In the genomic region with DNA sequence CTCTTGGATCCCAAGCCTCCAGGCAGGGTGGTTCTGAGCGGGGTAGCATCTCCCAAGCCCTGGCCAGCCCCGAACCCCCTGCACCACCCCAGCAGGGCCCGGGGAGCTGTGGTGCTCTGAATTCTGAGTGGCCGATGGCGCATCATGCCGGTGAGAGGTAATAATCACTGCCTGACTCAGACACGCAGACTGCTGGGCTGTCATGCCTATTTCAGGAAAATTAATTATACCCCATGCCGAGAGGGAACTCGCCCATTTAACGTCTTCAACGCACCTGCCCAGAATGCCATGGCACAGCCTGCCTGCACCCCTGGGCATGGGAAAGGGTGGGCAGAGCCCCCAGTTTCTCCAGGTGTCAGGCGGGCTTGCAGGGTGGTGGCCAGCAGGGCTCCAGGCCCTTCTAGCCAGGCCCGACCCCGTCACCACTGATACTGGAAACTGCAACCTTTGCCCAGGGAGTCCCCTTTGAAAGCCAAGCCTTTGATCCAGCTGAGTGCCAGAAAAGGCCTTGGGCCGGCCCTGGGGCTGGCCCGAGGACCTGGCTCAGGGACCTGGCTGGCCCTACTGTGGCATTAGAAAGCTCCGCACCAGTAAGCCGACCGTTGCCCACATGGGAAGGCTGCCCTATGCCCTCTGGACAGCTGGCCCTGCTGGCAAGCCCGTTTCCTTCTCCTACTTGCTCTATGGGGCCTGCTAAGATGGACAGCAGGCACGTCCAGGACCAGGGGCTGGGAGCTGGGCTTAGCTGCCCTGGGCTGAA, we compare ENCODE assay signal across 7 cellular contexts. TPM values are rescaled to one million over a fixed set of nuclear protein-coding genes. Genes with fewer than 3 reads are reported as not detected.
DNase-seq lines count a peak whose midpoint lies in the region; ATAC-seq, FAIRE-seq and TF ChIP-seq lines count a peak whose summit lies in the region.
"Not testable (repeated sequence)": the region's sequence is repeated elsewhere in the genome, so short reads cannot be mapped to it uniquely, and the experiment has no call there.

No MANE protein-coding gene starts in this region.

- not testable (repeated sequence) for TF ChIP-seq EP300 in HepG2 (IDR thresholded peaks at IDR 0.05; ENCODE audit: low read depth in 2 of 2, low read length in 2 of 2); HepG2 (CRISPR knock-in tag; IDR thresholded peaks at IDR 0.05; ENCODE audit: borderline replicate concordance)

- POLR2A ChIA-PET in HepG2 (lab: Yijun Ruan, JAX), result not testable (repeated sequence)

- TF ChIP-seq RAD21 in HepG2 (CRISPR knock-in tag; IDR thresholded peaks at IDR 0.05), result not testable (repeated sequence)

- H3K36me3 ChIP-seq in RWPE2 (ENCODE audit: low read depth); HepG2 (replicated peaks in 1 of 2; ENCODE audit: control insufficient read depth in 1 of 2, insufficient read depth in 2 of 2, low read length in 2 of 2); lung (ENCODE audit: control insufficient read depth in 2 of 2, insufficient read depth in 2 of 2, low read length in 2 of 2); psoas muscle (ENCODE audit: insufficient read depth in 1 of 2, low read depth in 1 of 2); spleen: not testable (repeated sequence)

- not testable (repeated sequence) for H3K4me1 ChIP-seq in RWPE2 (ENCODE audit: insufficient read depth, poor library complexity, severe bottlenecking); HepG2 (ENCODE audit: insufficient read depth, low read length); lung (ENCODE audit: control insufficient read depth in 2 of 2, insufficient read depth in 2 of 2, low read length in 2 of 2); psoas muscle; spleen

- TF ChIP-seq CTCF in RWPE2 (IDR thresholded peaks at IDR 0.05; ENCODE audit: poor library complexity, severe bottlenecking); HepG2 (CRISPR knock-in tag; IDR thresholded peaks at IDR 0.05); lung (IDR thresholded peaks at IDR 0.05; ENCODE audit: control extremely low read depth, extremely low read depth); psoas muscle (IDR thresholded peaks at IDR 0.05); spleen (IDR thresholded peaks at IDR 0.05 in 8 of 11, conservative IDR thresholded peaks at IDR 0.05 in 3 of 11): not testable (repeated sequence)

- CTCF ChIA-PET in HepG2 (lab: Yijun Ruan, JAX; ENCODE audit: low intra/inter-chr PET ratio, low total read pairs), result not testable (repeated sequence)

- H3K27me3 ChIP-seq in RWPE2 (ENCODE audit: insufficient read depth, poor library complexity, severe bottlenecking); HepG2 (ENCODE audit: control insufficient read depth in 1 of 2, insufficient read depth in 2 of 2, low read length in 2 of 2); lung (ENCODE audit: control insufficient read depth, insufficient read depth); psoas muscle (ENCODE audit: insufficient read depth in 3 of 3, low read length in 2 of 3); spleen (replicated peaks in 1 of 7): not testable (repeated sequence)

- H3K4me2 ChIP-seq in HepG2 (ENCODE audit: low read depth, low read length), result not testable (repeated sequence)

- not testable (repeated sequence) for TF ChIP-seq POLR2A in HepG2 (IDR thresholded peaks at IDR 0.05; ENCODE audit: insufficient read depth in 1 of 2, low read depth in 2 of 2, low read length in 2 of 2); spleen (IDR thresholded peaks at IDR 0.05)

- not testable (repeated sequence) for BruUV-seq in HepG2 (replicated peaks; lab: Mats Ljungman, UMichigan)

- not testable (repeated sequence) for H3K4me3 ChIP-seq in RWPE2 (ENCODE audit: severe bottlenecking); HepG2 (replicated peaks in 1 of 3; ENCODE audit: insufficient read depth in 1 of 3, low read depth in 2 of 3, low read length in 3 of 3); lung; psoas muscle; spleen

- peak; percentile 8 for FAIRE-seq in HepG2 (lab: Jason Lieb, UNC)

- H4K20me1 ChIP-seq in HepG2 (ENCODE audit: insufficient read depth, low read length), result not testable (repeated sequence)

- no CpG with 5 or more reads among the region's 21 CpGs for WGBS in HepG2 (ENCODE audit: low lambda C conversion rate)
- 95 to 96% methylated on average over 3 to 6 of the region's 21 CpGs for WGBS in lung, 2 donors
- 23 to 26% methylated on average over 2 to 3 of the region's 21 CpGs; no CpG with 5 or more reads in 1 of the 3 donors for WGBS in psoas muscle, 3 donors
- 79 to 97% methylated on average over 3 to 5 of the region's 21 CpGs; no CpG with 5 or more reads in 3 of the 5 donors for WGBS in spleen, 5 donors

- not testable (repeated sequence) for H3K9me3 ChIP-seq in RWPE2 (ENCODE audit: severe bottlenecking); HepG2 (ENCODE audit: low read length); lung (ENCODE audit: control insufficient read depth in 2 of 2, insufficient read depth in 1 of 2, low read length in 1 of 2); psoas muscle; spleen

- not testable (repeated sequence) for H3K27ac ChIP-seq in RWPE2 (ENCODE audit: poor library complexity, severe bottlenecking); HepG2 (ENCODE audit: extremely low read length, insufficient read depth, low read length); lung (ENCODE audit: low read depth in 1 of 2, low read length in 1 of 2); psoas muscle; spleen

- intact Hi-C loops in HepG2 (cut with micrococcal nuclease; ENCODE audit: unreplicated experiment); psoas muscle (cut with DNase I); spleen (cut with DNase I; ENCODE audit: low total_unique reads): not testable (repeated sequence)

- not testable (repeated sequence) for H3K9ac ChIP-seq in HepG2 (ENCODE audit: insufficient read depth, low read depth, low read length)

- in situ Hi-C loops in HepG2 (cut with HindIII; ENCODE audit: extremely low pct_ligation_motif_present, low pct_unique_long_range_greater_than_20kb), result not testable (repeated sequence)

- H2AFZ ChIP-seq in HepG2 (ENCODE audit: low read length), result not testable (repeated sequence)

- H3K79me2 ChIP-seq in HepG2 (ENCODE audit: insufficient read depth, low read length), result not testable (repeated sequence)

- ATAC-seq in RWPE2 (ENCODE audit: low read depth); lung (ENCODE audit: insufficient read depth, low FRiP score): not testable (repeated sequence)
- ATAC-seq in esophagus mucosa (peak; percentile 4), HepG2 (peak; percentile 93), psoas muscle (peak; percentile 76 to 89 (median 86))

- DNase-seq in RWPE2 (ENCODE audit: low spot score) (peak; percentile 15), lung (ENCODE audit: low spot score) (peak; percentile 3), psoas muscle (peak; percentile 14 to 56), spleen (peak; percentile 42)
- DNase-seq in activated CD8-positive, alpha-beta memory T cell treated with anti-CD3 and anti-CD28 coated beads, Interleukin-2, amount 50 U/mL, for 48 hours, result peak; percentile 13
- not testable (repeated sequence) for DNase-seq in HepG2 (ENCODE audit: low spot score)

TF ChIP-seq in HepG2, 621 proteins besides CTCF, POLR2A, EP300 and RAD21:
- 0 out of 2 replicates have a peak, but pooled peaks have one; percentile 24 for TF ChIP-seq HNRNPL (IDR thresholded peaks at IDR 0.05; ENCODE audit: low read depth, low read length)

RNA-seq across cellular contexts. Expression of a gene that starts 23.1 kb away (rescaled TPM):
- 16.5 TPM for total RNA-seq in esophagus mucosa
- total RNA-seq in HepG2 (2016; rRNA removed; fragmentation: Illumina TruSeq; extraction: Trizol), result 4.5 and 5.2 TPM in 2 replicates
- 0.71 and 1.2 TPM in 2 replicates for total RNA-seq in HepG2 (2016; cell fraction: cytosol; rRNA removed; fragmentation: Illumina TruSeq; extraction: Trizol; ENCODE audit: low read depth)
- total RNA-seq in HepG2 (2016; cell fraction: insoluble cytoplasmic fraction; rRNA removed; fragmentation: Illumina TruSeq; extraction: Trizol), result 2.8 and 6.2 TPM in 2 replicates
- 1.0 and 1.7 TPM in 2 replicates for total RNA-seq in HepG2 (2016; cell fraction: membrane; rRNA removed; fragmentation: Illumina TruSeq; extraction: Trizol)
- 8.3 and 8.9 TPM in 2 replicates for total RNA-seq in HepG2 (2016; cell fraction: nucleus; rRNA removed; fragmentation: Illumina TruSeq; extraction: Trizol)
- polyA plus RNA-seq in HepG2 (2011; rRNA removed), result 11.8 and 14.5 TPM in 2 replicates
- polyA plus RNA-seq in HepG2 (2011; cell fraction: cytosol; rRNA removed), result 2.2 and 3.7 TPM in 2 replicates
- 16.5 and 19.0 TPM in 2 replicates for polyA plus RNA-seq in HepG2 (2011; cell fraction: nucleus; rRNA removed)
- 13.7 and 16.8 TPM in 2 replicates for polyA plus RNA-seq in HepG2 (2012)
- polyA plus RNA-seq in HepG2 (2016; cell fraction: cytosol; fragmentation: Illumina TruSeq; extraction: Trizol; ENCODE audit: low read depth), result 0.21 and 0.24 TPM in 2 replicates
- 1.5 and 2.8 TPM in 2 replicates for polyA plus RNA-seq in HepG2 (2016; cell fraction: insoluble cytoplasmic fraction; fragmentation: Illumina TruSeq; extraction: Trizol; ENCODE audit: low read depth)
- polyA plus RNA-seq in HepG2 (2016; cell fraction: membrane; fragmentation: Illumina TruSeq; extraction: Trizol; ENCODE audit: low read depth), result 0.62 and 0.91 TPM in 2 replicates
- 20.9 and 35.5 TPM in 2 replicates for polyA plus RNA-seq in HepG2 (2016; cell fraction: nucleus; fragmentation: Illumina TruSeq; extraction: Trizol; ENCODE audit: insufficient read depth, low read depth)
- 12.8 and 71.6 TPM in 2 replicates for polyA minus RNA-seq in HepG2 (2011; rRNA and poly(A)+ RNA removed; ENCODE audit: low replicate concordance)
- polyA minus RNA-seq in HepG2 (2011; cell fraction: cytosol; rRNA and poly(A)+ RNA removed), result 14.9 and 19.3 TPM in 2 replicates
- polyA minus RNA-seq in HepG2 (2011; cell fraction: nucleus; rRNA and poly(A)+ RNA removed), result 15.5 and 29.5 TPM in 2 replicates
- total RNA-seq in lung, result 10 to 100 TPM; 29.9 to 34.1 TPM
- polyA plus RNA-seq in lung, result 10 to 100 TPM in 1 of 2 donors, 1 to 10 TPM in 1; 4.3 to 15.4 TPM
- total RNA-seq in psoas muscle, result 10 to 100 TPM; 10.8 to 31.2 (median 21.9) TPM
- 10 to 100 TPM in 1 of 3 donors, 1 to 10 TPM in 2; 1.7 to 85.1 (median 3.8) TPM for polyA plus RNA-seq in psoas muscle
- total RNA-seq in spleen, result 10 to 100 TPM in 5 of 7 donors, 1 to 10 TPM in 2; 6.1 to 43.9 (median 23.0) TPM
- 1 to 10 TPM in 2 of 3 donors, under 1 TPM in 1; 0.48 to 3.0 (median 2.2) TPM for polyA plus RNA-seq in spleen
